Comparison of ENCODE assay signal across 8 cellular contexts in the genomic region with DNA sequence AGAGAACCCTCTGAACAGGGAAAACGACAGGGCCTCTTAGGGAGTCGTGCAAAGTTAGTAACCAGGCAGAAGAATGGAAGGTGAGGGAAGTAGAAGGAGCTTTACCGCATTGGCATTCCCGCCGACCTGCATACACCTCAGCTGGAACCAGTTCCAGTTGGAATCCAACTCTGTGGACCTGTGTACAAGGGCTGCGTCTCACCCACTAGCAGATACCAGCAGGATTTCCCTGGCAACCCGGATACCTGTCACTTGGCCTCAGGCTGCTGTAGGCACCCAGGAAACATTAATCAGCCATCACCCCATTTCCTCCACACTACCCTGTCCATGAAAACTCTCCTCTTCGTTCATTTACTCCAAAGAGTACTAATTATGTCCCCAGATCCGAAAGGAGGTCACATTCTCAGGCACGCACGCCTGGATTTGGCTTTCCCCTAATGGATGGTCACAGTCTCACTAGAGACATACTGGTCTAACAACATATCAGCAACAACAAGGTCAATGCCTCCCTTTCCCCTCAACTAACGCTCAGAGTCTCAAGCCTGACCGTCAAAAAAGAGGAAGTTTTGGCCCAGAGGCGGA. TPM values are rescaled to one million over a fixed set of nuclear protein-coding genes. Genes with fewer than 3 reads are reported as not detected.
DNase-seq lines count a peak whose midpoint lies in the region; ATAC-seq, FAIRE-seq and TF ChIP-seq lines count a peak whose summit lies in the region.

No MANE protein-coding gene starts in this region.

- no peak for DNase-seq in activated CD8-positive, alpha-beta memory T cell treated with anti-CD3 and anti-CD28 coated beads, Interleukin-2, amount 10 ng/mL, durations not matched to agents 7 days and 5 days
- DNase-seq in activated CD8-positive, alpha-beta memory T cell treated with anti-CD3 and anti-CD28 coated beads, Interleukin-2, amount 50 U/mL, for 48 hours = no peak
- DNase-seq in activated CD8-positive, alpha-beta T cell treated with anti-CD3 and anti-CD28 coated beads for 36 hours = no peak
- DNase-seq in kidney = no peak
- no peak for DNase-seq in tibial artery
- no peak for DNase-seq in NCI-H748 (lab: John Stamatoyannopoulos, UW; ENCODE audit: unreplicated experiment)
- DNase-seq in cerebellum (ENCODE audit: low spot score) = no peak
- no peak for DNase-seq in DMS114 treated with DMSO at 0.1 percent for 48 hours (lab: John Stamatoyannopoulos, UW; ENCODE audit: unreplicated experiment)

- no peaks in the 10 kb centered on the region for H3K9me3 Mint-ChIP-seq in activated CD8-positive, alpha-beta memory T cell treated with anti-CD3 and anti-CD28 coated beads, Interleukin-2, amount 10 ng/mL, durations not matched to agents 7 days and 5 days (ENCODE audit: low read depth)
- H3K9me3 Mint-ChIP-seq in activated CD8-positive, alpha-beta T cell treated with anti-CD3 and anti-CD28 coated beads for 36 hours = no peaks in the 10 kb centered on the region

- peak overlapping the region; percentile 98 to 100 for H3K9ac ChIP-seq in kidney (ENCODE audit: low read length in 2 of 2)

- CTCF ChIA-PET in activated CD8-positive, alpha-beta memory T cell treated with anti-CD3 and anti-CD28 coated beads, Interleukin-2, amount 10 ng/mL, durations not matched to agents 7 days and 5 days (lab: Charles Lee) = no interaction called here
- CTCF ChIA-PET in activated CD8-positive, alpha-beta T cell treated with anti-CD3 and anti-CD28 coated beads for 36 hours (lab: Charles Lee) = interaction anchor here (1.0 to 2.5 kb wide), 2 partner anchors 13 to 23 kb away, joined by 3 to 10 read pairs; no protein-coding TSS in a partner anchor

- H3K36me3 ChIP-seq in kidney (ENCODE audit: control insufficient read depth in 1 of 2, insufficient read depth in 2 of 2, low read length in 2 of 2) = peaks cover 29 to 41% of the 10 kb centered on the region in 2 donors
- H3K36me3 ChIP-seq in tibial artery = peaks cover 16 to 65% (median 41%) of the 10 kb centered on the region in 3 donors

- no peaks in the 10 kb centered on the region for H3K27me3 ChIP-seq in tibial artery

- H3K4me3 Mint-ChIP-seq in activated CD8-positive, alpha-beta memory T cell treated with anti-CD3 and anti-CD28 coated beads, Interleukin-2, amount 10 ng/mL, durations not matched to agents 7 days and 5 days = peak overlapping the region; percentile 94
- H3K4me3 Mint-ChIP-seq in activated CD8-positive, alpha-beta T cell treated with anti-CD3 and anti-CD28 coated beads for 36 hours = peak overlapping the region; percentile 94

- H3K4me1 Mint-ChIP-seq in activated CD8-positive, alpha-beta memory T cell treated with anti-CD3 and anti-CD28 coated beads, Interleukin-2, amount 10 ng/mL, durations not matched to agents 7 days and 5 days = peaks cover 58% of the 10 kb centered on the region
- H3K4me1 Mint-ChIP-seq in activated CD8-positive, alpha-beta T cell treated with anti-CD3 and anti-CD28 coated beads for 36 hours (ENCODE audit: low read depth) = peaks cover 44% of the 10 kb centered on the region

- H3K27ac ChIP-seq in kidney (ENCODE audit: low read depth in 2 of 2, low read length in 2 of 2) (peak overlapping the region; percentile 93 to 94), tibial artery (peak overlapping the region; percentile 92 to 95)

- H3K4me3 ChIP-seq in kidney (ENCODE audit: low read length in 2 of 2) (peak overlapping the region; percentile 92 to 99), tibial artery (peak overlapping the region; percentile 90 to 99)

- POLR2A ChIA-PET in activated CD8-positive, alpha-beta T cell treated with anti-CD3 and anti-CD28 coated beads for 36 hours (lab: Charles Lee) = interaction anchor here (0.8 to 5.5 kb wide), 4 partner anchors 9 to 110 kb away, joined by 3 to 41 read pairs (median 4); partner anchors contain the start of gene DDB2

- intact Hi-C loops in activated CD8-positive, alpha-beta T cell treated with anti-CD3 and anti-CD28 coated beads for 36 hours (cut with micrococcal nuclease) = loop anchor here (5.0 kb wide), 2 partner anchors 41 to 81 kb away; partner anchors contain the start of gene NR1H3
- intact Hi-C loops in kidney (cut with DNase I) (no loop called here), tibial artery (cut with DNase I; ENCODE audit: low total_unique reads) (loop anchor here (5.0 to 10.0 kb wide), 3 partner anchors 36 to 239 kb away; partner anchors contain the start of genes DDB2 and MYBPC3)

- peaks cover 15% of the 10 kb centered on the region for H3K36me3 Mint-ChIP-seq in activated CD8-positive, alpha-beta memory T cell treated with anti-CD3 and anti-CD28 coated beads, Interleukin-2, amount 10 ng/mL, durations not matched to agents 7 days and 5 days
- H3K36me3 Mint-ChIP-seq in activated CD8-positive, alpha-beta T cell treated with anti-CD3 and anti-CD28 coated beads for 36 hours (ENCODE audit: low read depth) = peaks cover 28% of the 10 kb centered on the region

- H3K4me1 ChIP-seq in kidney (ENCODE audit: control insufficient read depth in 1 of 2, insufficient read depth in 1 of 2, low read depth in 1 of 2, low read length in 2 of 2) (peaks cover 16 to 23% of the 10 kb centered on the region in 2 donors), tibial artery (peaks cover 0 to 59% (median 35%) of the 10 kb centered on the region in 4 donors)

- TF ChIP-seq CTCF in activated CD8-positive, alpha-beta T cell treated with anti-CD3 and anti-CD28 coated beads for 36 hours (IDR thresholded peaks at IDR 0.05) = no peak
- TF ChIP-seq CTCF in kidney (IDR thresholded peaks at IDR 0.05; ENCODE audit: borderline replicate concordance, extremely low read depth, insufficient read depth) (no peak), tibial artery (IDR thresholded peaks at IDR 0.05) (no peak)

- no peaks in the 10 kb centered on the region for H3K9me3 ChIP-seq in kidney (ENCODE audit: control insufficient read depth in 1 of 2, low read length in 2 of 2)
- no peaks in the 10 kb centered on the region for H3K9me3 ChIP-seq in tibial artery

- no peak for ATAC-seq in activated CD8-positive, alpha-beta memory T cell treated with anti-CD3 and anti-CD28 coated beads, Interleukin-2, amount 10 ng/mL, durations not matched to agents 7 days and 5 days
- no peak for ATAC-seq in activated CD8-positive, alpha-beta T cell treated with anti-CD3 and anti-CD28 coated beads for 36 hours

- no peak for FAIRE-seq in kidney (lab: Jason Lieb, UNC)

- no peaks in the 10 kb centered on the region for H3K27me3 Mint-ChIP-seq in activated CD8-positive, alpha-beta memory T cell treated with anti-CD3 and anti-CD28 coated beads, Interleukin-2, amount 10 ng/mL, durations not matched to agents 7 days and 5 days
- no peaks in the 10 kb centered on the region for H3K27me3 Mint-ChIP-seq in activated CD8-positive, alpha-beta T cell treated with anti-CD3 and anti-CD28 coated beads for 36 hours

- peak overlapping the region; percentile 100 for H3K27ac Mint-ChIP-seq in activated CD8-positive, alpha-beta memory T cell treated with anti-CD3 and anti-CD28 coated beads, Interleukin-2, amount 10 ng/mL, durations not matched to agents 7 days and 5 days
- peak overlapping the region; percentile 99 for H3K27ac Mint-ChIP-seq in activated CD8-positive, alpha-beta T cell treated with anti-CD3 and anti-CD28 coated beads for 36 hours

RNA-seq across cellular contexts. Expression of gene ARFGAP2, which starts 0.8 kb away (rescaled TPM):
- 100 to 1,000 TPM; 103 TPM for total RNA-seq in activated CD8-positive, alpha-beta memory T cell treated with anti-CD3 and anti-CD28 coated beads, Interleukin-2, amount 10 ng/mL, durations not matched to agents 7 days and 5 days
- 10 to 100 TPM; 70.1 to 71.7 TPM for total RNA-seq in activated CD8-positive, alpha-beta T cell treated with anti-CD3 and anti-CD28 coated beads for 36 hours
- total RNA-seq in kidney (87.5 TPM), cerebellum (93.0 TPM)
- polyA plus RNA-seq in kidney (ENCODE audit: insufficient read depth, low read depth, low replicate concordance) = 59.3 TPM

RNA-seq across cellular contexts. Expression of gene PACSIN3, which starts 10.4 kb away (rescaled TPM):
- 1 to 10 TPM in 1 of 2 experiments, under 1 TPM in 1; 0.64 to 2.2 TPM for total RNA-seq in activated CD8-positive, alpha-beta memory T cell treated with anti-CD3 and anti-CD28 coated beads, Interleukin-2, amount 10 ng/mL, durations not matched to agents 7 days and 5 days
- 1 to 10 TPM; 4.7 to 8.0 TPM for total RNA-seq in activated CD8-positive, alpha-beta T cell treated with anti-CD3 and anti-CD28 coated beads for 36 hours
- total RNA-seq in kidney = 15.1 TPM
- polyA plus RNA-seq in kidney (ENCODE audit: insufficient read depth, low read depth, low replicate concordance) = 28.5 TPM
- total RNA-seq in cerebellum = 2.5 TPM

RNA-seq across cellular contexts. Expression of gene DDB2, which starts 38.9 kb away (rescaled TPM):
- total RNA-seq in activated CD8-positive, alpha-beta memory T cell treated with anti-CD3 and anti-CD28 coated beads, Interleukin-2, amount 10 ng/mL, durations not matched to agents 7 days and 5 days = 100 to 1,000 TPM; 155 to 216 TPM
- total RNA-seq in activated CD8-positive, alpha-beta T cell treated with anti-CD3 and anti-CD28 coated beads for 36 hours = 100 to 1,000 TPM; 189 to 200 TPM
- total RNA-seq in kidney (29.0 TPM), cerebellum (8.2 TPM)
- polyA plus RNA-seq in kidney (ENCODE audit: insufficient read depth, low read depth, low replicate concordance) = 14.9 TPM
